In genomic region chr10:32979719-32980118, GRCh38 we compare ENCODE assay signal across 8 cellular contexts. TPM values are rescaled to one million over a fixed set of nuclear protein-coding genes. Genes with fewer than 3 reads are reported as not detected.
A peak's percentile ranks its signal among the peaks of the same experiment; 100 is the strongest.
DNase-seq lines count a peak whose midpoint lies in the region; ATAC-seq, FAIRE-seq and TF ChIP-seq lines count a peak whose summit lies in the region.
"Not testable (repeated sequence)": the region's sequence is repeated elsewhere in the genome, so short reads cannot be mapped to it uniquely, and the experiment has no call there.

No MANE protein-coding gene starts in this region.

- H3K4me3 ChIP-seq in Karpas-422 (ENCODE audit: low read length) (peak overlapping the region; percentile 64), esophagus squamous epithelium (peak overlapping the region in 1 of 4 donors; percentile 54)
- H3K4me3 ChIP-seq in astrocyte (ENCODE audit: insufficient read depth, low read depth, low read length); lower lobe of right lung; uterus: not testable (repeated sequence)

- not testable (repeated sequence) for TF ChIP-seq CTCF in CD4-positive, alpha-beta T cell (IDR thresholded peaks at IDR 0.05); astrocyte (IDR thresholded peaks at IDR 0.05; ENCODE audit: insufficient read depth, low read depth, low read length); esophagus squamous epithelium (IDR thresholded peaks at IDR 0.05); lower lobe of right lung (IDR thresholded peaks at IDR 0.05); osteocyte (IDR thresholded peaks at IDR 0.05); uterus (IDR thresholded peaks at IDR 0.05)

- H3K36me3 ChIP-seq in Karpas-422 (ENCODE audit: insufficient read depth, low read length); astrocyte (ENCODE audit: insufficient read depth, low read length); esophagus squamous epithelium; lower lobe of right lung; uterus: not testable (repeated sequence)

- not testable (repeated sequence) for H3K9me2 ChIP-seq in Karpas-422 (replicated peaks; ENCODE audit: insufficient read depth, low read length)

- H2AFZ ChIP-seq in Karpas-422 (ENCODE audit: low read length); astrocyte (ENCODE audit: low read depth, low read length): not testable (repeated sequence)

- TF ChIP-seq POLR2A in esophagus squamous epithelium (IDR thresholded peaks at IDR 0.05); uterus (IDR thresholded peaks at IDR 0.05): not testable (repeated sequence)

- not testable (repeated sequence) for H3K79me2 ChIP-seq in Karpas-422 (ENCODE audit: low read length); astrocyte (ENCODE audit: insufficient read depth, low read length)

- CTCF ChIA-PET in CD4-positive, alpha-beta T cell (lab: Charles Lee) = interaction anchor here (1.4 to 1.9 kb wide), 3 partner anchors 25 to 176 kb away, joined by 3 to 7 read pairs (median 6); no protein-coding TSS in a partner anchor

- H3K9me3 Mint-ChIP-seq in CD4-positive, alpha-beta T cell; astrocyte (ENCODE audit: unreplicated experiment); osteocyte (ENCODE audit: unreplicated experiment): not testable (repeated sequence)

- H3K27me3 ChIP-seq in CD4-positive, alpha-beta T cell (ENCODE audit: control insufficient read depth, insufficient read depth, low read length); Karpas-422 (ENCODE audit: low read length); astrocyte (ENCODE audit: insufficient read depth, low read length); lower lobe of right lung (ENCODE audit: low read depth); uterus: not testable (repeated sequence)
- H3K27me3 ChIP-seq in esophagus squamous epithelium = peaks cover 0 to 17% (median 0%) of the 10 kb centered on the region in 4 donors

- not testable (repeated sequence) for H3K27me3 Mint-ChIP-seq in CD4-positive, alpha-beta T cell; T-helper 17 cell; astrocyte (ENCODE audit: low read depth, unreplicated experiment); osteocyte (ENCODE audit: unreplicated experiment)

- H4K20me1 ChIP-seq in Karpas-422 (ENCODE audit: insufficient read depth, low read depth, low read length); astrocyte (ENCODE audit: insufficient read depth, low read length): not testable (repeated sequence)

- WGBS in esophagus squamous epithelium, 2 donors = 76 to 84% methylated on average over 13 to 14 of the region's 14 CpGs

- not testable (repeated sequence) for H3K36me3 Mint-ChIP-seq in CD4-positive, alpha-beta T cell (ENCODE audit: low read depth); T-helper 17 cell (ENCODE audit: low read depth); astrocyte (ENCODE audit: low read depth, unreplicated experiment); osteocyte (ENCODE audit: unreplicated experiment)

- H3K9ac ChIP-seq in Karpas-422 (ENCODE audit: low read length) = peak overlapping the region; percentile 79
- peak overlapping the region; percentile 92 for H3K9ac ChIP-seq in astrocyte (ENCODE audit: low read length)

- intact Hi-C loops in CD4-positive, alpha-beta T cell (cut with DNase I, micrococcal nuclease) = loop anchor here (2.0 kb wide), 1 partner anchor 21 kb away; the partner anchor contains the start of gene ITGB1 (in 2 of the 2)
- intact Hi-C loops in esophagus squamous epithelium (cut with DNase I); lower lobe of right lung (cut with DNase I); uterus (cut with DNase I; ENCODE audit: low total_unique reads): not testable (repeated sequence)

- H3K4me3 Mint-ChIP-seq in CD4-positive, alpha-beta T cell = peak overlapping the region; percentile 36
- not testable (repeated sequence) for H3K4me3 Mint-ChIP-seq in T-helper 17 cell
- H3K4me3 Mint-ChIP-seq in astrocyte (ENCODE audit: unreplicated experiment) (peak overlapping the region; percentile 57), osteocyte (ENCODE audit: unreplicated experiment) (peak overlapping the region; percentile 22)

- POLR2A ChIA-PET in CD4-positive, alpha-beta T cell (lab: Charles Lee) = interaction anchor here (0.8 to 2.4 kb wide), 18 partner anchors 9 to 634 kb away, joined by 3 to 12 read pairs (median 4); partner anchors contain the start of gene CCDC7

- ATAC-seq in CD4-positive, alpha-beta T cell (ENCODE audit: poor library complexity); T-helper 17 cell; lower lobe of right lung: not testable (repeated sequence)

- H3K27ac ChIP-seq in CD4-positive, alpha-beta T cell (ENCODE audit: low read depth, low read length) = not testable (repeated sequence)
- H3K27ac ChIP-seq in Karpas-422 (ENCODE audit: low read length) (peak overlapping the region; percentile 94), astrocyte (ENCODE audit: low read depth, low read length) (peak overlapping the region; percentile 100), esophagus squamous epithelium (peak overlapping the region in 3 of 4 donors; percentile 80 to 91 (median 89)), lower lobe of right lung (peak overlapping the region; percentile 89), uterus (peak overlapping the region; percentile 93 to 98)

- H3K4me1 ChIP-seq in Karpas-422 (ENCODE audit: low read length) (peaks cover 78% of the 10 kb centered on the region), astrocyte (ENCODE audit: insufficient read depth, low read length) (peaks cover 38% of the 10 kb centered on the region), esophagus squamous epithelium (peaks cover 14 to 34% (median 27%) of the 10 kb centered on the region in 3 donors), lower lobe of right lung (peaks cover 32% of the 10 kb centered on the region)
- H3K4me1 ChIP-seq in uterus = not testable (repeated sequence)

- DNase-seq in CD4-positive, alpha-beta T cell; T-helper 17 cell; astrocyte (ENCODE audit: low read depth); esophagus squamous epithelium (lab: John Stamatoyannopoulos, UW); lower lobe of right lung; osteocyte (ENCODE audit: extremely low spot score, unreplicated experiment); uterus: not testable (repeated sequence)
- peak; percentile 59 for DNase-seq in Karpas-422

- not testable (repeated sequence) for H3K9me3 ChIP-seq in CD4-positive, alpha-beta T cell (ENCODE audit: control insufficient read depth, low read length); Karpas-422 (ENCODE audit: low read length); T-helper 17 cell (ENCODE audit: control insufficient read depth, low read length, poor library complexity, severe bottlenecking); astrocyte (ENCODE audit: insufficient read depth, low read depth, low read length); esophagus squamous epithelium; lower lobe of right lung; uterus

- peaks cover 23% of the 10 kb centered on the region for H3K4me1 Mint-ChIP-seq in CD4-positive, alpha-beta T cell (ENCODE audit: low read depth)
- peaks cover 23% of the 10 kb centered on the region for H3K4me1 Mint-ChIP-seq in T-helper 17 cell
- peaks cover 43% of the 10 kb centered on the region for H3K4me1 Mint-ChIP-seq in astrocyte (ENCODE audit: low read depth, unreplicated experiment)
- peaks cover 45% of the 10 kb centered on the region for H3K4me1 Mint-ChIP-seq in osteocyte (ENCODE audit: unreplicated experiment)

- FAIRE-seq in astrocyte (lab: Jason Lieb, UNC) = not testable (repeated sequence)

- peak overlapping the region; percentile 93 for H3K4me2 ChIP-seq in Karpas-422 (ENCODE audit: low read depth, low read length, poor library complexity, severe bottlenecking)
- peak overlapping the region; percentile 85 for H3K4me2 ChIP-seq in astrocyte (ENCODE audit: low read length)

- peak overlapping the region; percentile 92 for H3K27ac Mint-ChIP-seq in CD4-positive, alpha-beta T cell
- H3K27ac Mint-ChIP-seq in T-helper 17 cell (peak overlapping the region; percentile 98), astrocyte (ENCODE audit: unreplicated experiment) (peak overlapping the region; percentile 99)
- H3K27ac Mint-ChIP-seq in osteocyte (ENCODE audit: unreplicated experiment) = not testable (repeated sequence)

RNA-seq across cellular contexts. Expression of gene ITGB1, which starts 21.7 kb away (rescaled TPM):
- total RNA-seq in CD4-positive, alpha-beta T cell = 10 to 100 TPM; 82.4 to 82.9 TPM
- total RNA-seq in Karpas-422 (2014; rRNA removed; shearing (Covaris generic); ENCODE audit: low replicate concordance) = 526 and 559 TPM in 2 replicates
- total RNA-seq in T-helper 17 cell = 100 to 1,000 TPM; 392 to 428 TPM
- total RNA-seq in astrocyte = 2,575 and 2,956 TPM in 2 replicates
- total RNA-seq in esophagus squamous epithelium = 100 to 1,000 TPM in 3 of 4 donors, 10 to 100 TPM in 1; 70.5 to 323 (median 161) TPM
- 409 TPM for total RNA-seq in lower lobe of right lung
- total RNA-seq in osteocyte = 943 and 946 TPM in 2 replicates
- total RNA-seq in uterus = 1,000 to 10,000 TPM in 1 of 4 donors, 100 to 1,000 TPM in 3; 484 to 1,046 (median 601) TPM
